ENCODE assay signal across 16 cellular contexts in the genomic region with DNA sequence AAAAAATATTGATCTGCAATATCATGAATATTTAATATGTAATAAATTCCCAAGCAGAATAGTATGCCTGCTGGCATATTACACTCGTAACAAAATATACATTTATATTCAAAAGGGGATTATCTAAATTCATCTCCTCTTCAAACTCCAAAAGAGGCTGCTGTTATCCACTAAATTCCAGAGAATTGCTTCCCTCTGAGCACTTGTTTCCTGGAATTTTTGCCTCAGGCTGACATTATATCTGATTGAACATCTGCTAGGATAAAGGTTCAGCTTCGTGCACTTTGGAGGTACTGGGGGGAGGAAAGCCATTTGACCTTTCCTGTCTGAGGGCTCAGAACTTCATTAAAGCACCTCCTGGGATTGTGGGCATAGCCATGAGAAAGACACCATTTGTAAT. TPM values are rescaled to one million over a fixed set of nuclear protein-coding genes. Genes with fewer than 3 reads are reported as not detected.
"Had no signal": no experiment of that assay in that cellular context is flagged by ENCODE, and none has a peak within 500 bp of the region (broad histone marks: within the 10 kb centered on the region; RNA-seq: fewer than 3 reads in every experiment).

No MANE protein-coding gene starts in this region.

- H3K27me3 ChIP-seq: body of pancreas, ovary had no signal

- ATAC-seq: body of pancreas; esophagus mucosa; natural killer cell treated with Interleukin-12 subunit alpha and Interleukin-12 subunit beta and Interleukin-15 and Interleukin-18, amount 100 ng/mL, for 72 hours had no signal

- H3K4me3 ChIP-seq: adrenal gland, body of pancreas, ovary, sigmoid colon had no signal

- H3K27ac ChIP-seq: adrenal gland, body of pancreas, ovary, sigmoid colon had no signal

- H3K36me3 ChIP-seq: adrenal gland, ovary, sigmoid colon had no signal

- DNase-seq: activated CD4-positive, alpha-beta T cell treated with anti-CD3 and anti-CD28 coated beads for 48 hours; activated CD8-positive, alpha-beta memory T cell treated with anti-CD3 and anti-CD28 coated beads for 24 hours; activated naive CD4-positive, alpha-beta T cell treated with anti-CD3 and anti-CD28 coated beads, Interleukin-2, amount 50 U/mL, for 16 hours; adrenal gland; body of pancreas; central memory CD4-positive, alpha-beta T cell; endodermal cell; ovary; sigmoid colon; stimulated activated CD4-positive, alpha-beta T cell treated with anti-CD3 and anti-CD28 coated beads, Interleukin-4, amount 100 ng/mL, for 24 hours had no signal

- H3K27ac Mint-ChIP-seq: dendritic cell treated with granulocyte-macrophage colony-stimulating factor and Interleukin-4, amounts not matched to agents 40 ng/mL and 50 ng/mL, for 4 days; endodermal cell; natural killer cell treated with Interleukin-12 subunit alpha and Interleukin-12 subunit beta and Interleukin-15 and Interleukin-18, amount 100 ng/mL, for 72 hours; stimulated activated naive CD8-positive, alpha-beta T cell treated with anti-CD3 and anti-CD28 coated beads, Interleukin-15, Interleukin-2, amounts not matched to agents 100 ng/mL and 50 ng/mL, for 24 hours; T-helper 1 cell treated with Interleukin-12 subunit alpha and Interleukin-12 subunit beta and Interleukin-4 antibody, amounts not matched to agents 30 μg/mL and 1 μg/mL, for 36 hours had no signal

- H3K9me3 ChIP-seq: adrenal gland, body of pancreas, ovary, sigmoid colon had no signal

- H3K9me3 Mint-ChIP-seq: dendritic cell treated with granulocyte-macrophage colony-stimulating factor and Interleukin-4, amounts not matched to agents 40 ng/mL and 50 ng/mL, for 4 days; natural killer cell treated with Interleukin-12 subunit alpha and Interleukin-12 subunit beta and Interleukin-15 and Interleukin-18, amount 100 ng/mL, for 72 hours; stimulated activated naive CD8-positive, alpha-beta T cell treated with anti-CD3 and anti-CD28 coated beads, Interleukin-15, Interleukin-2, amounts not matched to agents 100 ng/mL and 50 ng/mL, for 24 hours; T-helper 1 cell treated with Interleukin-12 subunit alpha and Interleukin-12 subunit beta and Interleukin-4 antibody, amounts not matched to agents 30 μg/mL and 1 μg/mL, for 36 hours had no signal

- H3K36me3 Mint-ChIP-seq: natural killer cell treated with Interleukin-12 subunit alpha and Interleukin-12 subunit beta and Interleukin-15 and Interleukin-18, amount 100 ng/mL, for 72 hours had no signal

- H3K4me3 Mint-ChIP-seq: dendritic cell treated with granulocyte-macrophage colony-stimulating factor and Interleukin-4, amounts not matched to agents 40 ng/mL and 50 ng/mL, for 4 days; endodermal cell; natural killer cell treated with Interleukin-12 subunit alpha and Interleukin-12 subunit beta and Interleukin-15 and Interleukin-18, amount 100 ng/mL, for 72 hours; stimulated activated naive CD8-positive, alpha-beta T cell treated with anti-CD3 and anti-CD28 coated beads, Interleukin-15, Interleukin-2, amounts not matched to agents 100 ng/mL and 50 ng/mL, for 24 hours; T-helper 1 cell treated with Interleukin-12 subunit alpha and Interleukin-12 subunit beta and Interleukin-4 antibody, amounts not matched to agents 30 μg/mL and 1 μg/mL, for 36 hours had no signal

RNA-seq across cellular contexts. Expression of a gene that starts 4.3 kb away (rescaled TPM):
- total RNA-seq: adrenal gland; body of pancreas; esophagus mucosa; lung microvascular endothelial cell; natural killer cell treated with Interleukin-12 subunit alpha and Interleukin-12 subunit beta and Interleukin-15 and Interleukin-18, amount 100 ng/mL, for 72 hours; ovary had no signal
- polyA plus RNA-seq: adrenal gland had no signal
